Comparison of ENCODE assay signal across 9 cellular contexts in the genomic region with DNA sequence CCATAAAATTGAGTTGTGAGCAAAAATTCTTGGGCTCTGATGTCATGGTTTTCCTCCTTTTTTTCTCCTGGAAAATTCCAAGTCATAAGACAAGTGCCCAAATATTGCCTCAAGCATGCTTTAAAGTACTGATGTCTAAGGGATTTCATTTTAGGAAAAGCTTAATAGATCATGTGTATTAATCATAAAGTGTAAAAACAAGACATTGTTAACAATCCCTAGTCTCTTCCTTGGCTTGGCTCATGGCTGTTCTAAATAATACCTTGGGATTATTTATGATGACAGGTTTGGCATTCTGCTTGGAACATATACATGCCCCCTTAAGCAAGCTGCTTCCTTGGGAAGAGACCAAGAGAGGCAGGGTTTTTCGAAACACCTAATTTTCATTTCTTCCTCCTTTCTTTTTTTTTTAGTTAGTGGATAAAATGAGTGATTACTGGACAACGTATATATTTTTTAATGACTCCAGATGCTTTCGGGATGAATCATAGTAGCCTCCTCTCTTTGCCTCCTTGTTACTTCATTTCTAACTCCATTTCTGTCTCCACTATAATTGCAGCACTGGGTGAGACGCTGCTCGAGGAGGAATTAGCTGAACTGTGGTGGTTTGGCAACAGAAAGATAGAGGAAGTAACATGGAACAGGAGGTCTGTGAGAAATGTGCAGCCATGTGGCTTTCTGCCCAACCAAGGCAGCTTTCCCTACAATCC.
DNase-seq lines count a peak whose midpoint lies in the region; ATAC-seq and TF ChIP-seq lines count a peak whose summit lies in the region.
"Had no signal": no experiment of that assay in that cellular context is flagged by ENCODE, and none has a peak within 500 bp of the region (broad histone marks: within the 10 kb centered on the region; RNA-seq: fewer than 3 reads in every experiment).

No MANE protein-coding gene starts in this region.

- H3K27ac Mint-ChIP-seq in MCF 10A (ENCODE audit: low read depth, unreplicated experiment) (peak overlapping the region; percentile 50), mesothelial cell of epicardium (peak overlapping the region; percentile 69)

- no peak overlapping the region for H3K4me3 ChIP-seq in H7 (ENCODE audit: insufficient read depth, low read depth, low read length)

- H3K4me1 Mint-ChIP-seq in MCF 10A (ENCODE audit: insufficient read depth, unreplicated experiment) (peaks cover 41% of the 10 kb centered on the region), mesothelial cell of epicardium (peaks cover 26% of the 10 kb centered on the region)

- intact Hi-C loops in MCF 10A (cut with micrococcal nuclease) = loop anchor here (2.0 kb wide), 1 partner anchor 76 kb away; no protein-coding TSS in a partner anchor

- no peak for ATAC-seq in GM18868 (IDR thresholded peaks at IDR 0.05; ENCODE audit: unreplicated experiment)

- in situ Hi-C loops in Caki2 (cut with HindIII; ENCODE audit: low pct_unique_long_range_greater_than_20kb, low sequenced_read_pairs) = no loop called here

- no peaks in the 10 kb centered on the region for H3K27me3 Mint-ChIP-seq in MCF 10A (ENCODE audit: insufficient read depth, unreplicated experiment)
- no peaks in the 10 kb centered on the region for H3K27me3 Mint-ChIP-seq in mesothelial cell of epicardium (ENCODE audit: low read depth)

- H3K36me3 Mint-ChIP-seq in MCF 10A (ENCODE audit: insufficient read depth, unreplicated experiment) = peaks cover 7% of the 10 kb centered on the region
- H3K36me3 Mint-ChIP-seq in mesothelial cell of epicardium = no peaks in the 10 kb centered on the region

- peak overlapping the region; percentile 30 for H3K4me3 Mint-ChIP-seq in MCF 10A (ENCODE audit: unreplicated experiment)
- H3K4me3 Mint-ChIP-seq in mesothelial cell of epicardium = no peak overlapping the region

- no peaks in the 10 kb centered on the region for H3K27me3 ChIP-seq in H7 (ENCODE audit: control insufficient read depth, insufficient read depth, low read length)

- CTCF ChIA-PET in MCF 10A (lab: Yijun Ruan, JAX) = interaction anchor here (0.6 to 1.6 kb wide), 12 partner anchors 8 to 661 kb away, joined by 3 to 8 read pairs (median 4); no protein-coding TSS in a partner anchor

- POLR2A ChIA-PET in MCF 10A (lab: Yijun Ruan, JAX) = interaction anchor here (0.6 to 10.8 kb wide), 40 partner anchors 8 to 1537 kb away, joined by 3 to 495 read pairs (median 6); no protein-coding TSS in a partner anchor

- H3K36me3 ChIP-seq in H7 (replicated peaks; ENCODE audit: control insufficient read depth, insufficient read depth, low read length) = no peaks in the 10 kb centered on the region

- BruUV-seq in MCF 10A (replicated peaks; lab: Mats Ljungman, UMichigan) = no TSS peak

- DNase-seq in Caki2 (ENCODE audit: low read depth) (peak; percentile 27), M059J (ENCODE audit: low read depth) (peak; percentile 88), MCF 10A (ENCODE audit: unreplicated experiment) (peak; percentile 95), mesothelial cell of epicardium (ENCODE audit: low spot score in 2 of 2, unreplicated experiment in 2 of 2) (no peak), SK-N-DZ (ENCODE audit: low spot score) (no peak), H7 (no peak), GM19240 (ENCODE audit: insufficient read length, low spot score) (no peak)
- DNase-seq: NCI-H1105 had no signal

- H3K9me3 Mint-ChIP-seq in MCF 10A (ENCODE audit: unreplicated experiment) (no peaks in the 10 kb centered on the region), mesothelial cell of epicardium (peaks cover 6% of the 10 kb centered on the region)

- TF ChIP-seq CTCF in MCF 10A (IDR thresholded peaks at IDR 0.05; ENCODE audit: unreplicated experiment) = no peak
- no peak for TF ChIP-seq CTCF in mesothelial cell of epicardium (IDR thresholded peaks at IDR 0.05; ENCODE audit: unreplicated experiment)

Comparison
In these comparisons a context has a peak if more than half of its experiments do, and no peak if none do; other contexts are left out.
1. DNase-seq: peak in Caki2 (single experiment), M059J (single experiment) and MCF 10A (single experiment); none in mesothelial cell of epicardium (0 of 2), SK-N-DZ (single experiment), H7 (single experiment) and GM19240 (single experiment).